Comparison of ENCODE assay signal across 17 cellular contexts in genomic region chr20:5041433-5041832, GRCh38. TPM values are rescaled to one million over a fixed set of nuclear protein-coding genes. Genes with fewer than 3 reads are reported as not detected.
DNase-seq lines count a peak whose midpoint lies in the region; ATAC-seq and TF ChIP-seq lines count a peak whose summit lies in the region.
"Had no signal": no experiment of that assay in that cellular context is flagged by ENCODE, and none has a peak within 500 bp of the region (broad histone marks: within the 10 kb centered on the region; RNA-seq: fewer than 3 reads in every experiment).

No MANE protein-coding gene starts in this region.

- WGBS in aorta, 2 donors, result 6 to 11% methylated on average over 3 of the region's 3 CpGs

- DNase-seq in DMS 273 (lab: John Stamatoyannopoulos, UW; ENCODE audit: unreplicated experiment), result peak; percentile 44
- DNase-seq in DMS 273 treated with DMSO at 0.1 percent for 48 hours (lab: John Stamatoyannopoulos, UW), result no peak
- no peak for DNase-seq in activated B cell treated with CpG ODN at 0.5 μM for 24 hours
- DNase-seq in fibroblast of villous mesenchyme (ENCODE audit: low read depth), result peak; percentile 28
- no peak for DNase-seq in aorta
- no peak for DNase-seq in activated naive CD4-positive, alpha-beta T cell treated with anti-CD3 and anti-CD28 coated beads for 36 hours
- no peak for DNase-seq in CD4-positive, alpha-beta memory T cell
- DNase-seq: activated CD4-positive, alpha-beta T cell treated with anti-CD3 and anti-CD28 coated beads for 4 hours; activated T-cell treated with anti-CD3 and anti-CD28 coated beads, Interleukin-2, amount 50 U/mL, for 72 hours; anterior cingulate cortex; heart left ventricle; NCI-H2107; sigmoid colon had no signal

- H3K9me3 ChIP-seq in aorta (ENCODE audit: control insufficient read depth, low read length), result no peaks in the 10 kb centered on the region
- H3K9me3 ChIP-seq in CD4-positive, alpha-beta memory T cell (ENCODE audit: control insufficient read depth in 1 of 2, low read length in 2 of 2), result no peaks in the 10 kb centered on the region
- H3K9me3 ChIP-seq: heart left ventricle, sigmoid colon, suprapubic skin had no signal

- no peaks in the 10 kb centered on the region for H3K9me3 Mint-ChIP-seq in activated B cell treated with CpG ODN at 0.5 μM for 24 hours
- no peaks in the 10 kb centered on the region for H3K9me3 Mint-ChIP-seq in activated naive CD4-positive, alpha-beta T cell treated with anti-CD3 and anti-CD28 coated beads for 36 hours
- peaks cover 0 to 4% (median 0%) of the 10 kb centered on the region in 8 donors for H3K9me3 Mint-ChIP-seq in CD4-positive, alpha-beta memory T cell
- H3K9me3 Mint-ChIP-seq: activated T-cell treated with anti-CD3 and anti-CD28 coated beads, Interleukin-2, amount 50 U/mL, for 72 hours; natural killer cell treated with Interleukin-12 subunit alpha and Interleukin-12 subunit beta and Interleukin-15 and Interleukin-18, amount 100 ng/mL, for 72 hours had no signal

- no peaks in the 10 kb centered on the region for H3K27me3 Mint-ChIP-seq in activated B cell treated with CpG ODN at 0.5 μM for 24 hours
- H3K27me3 Mint-ChIP-seq in activated naive CD4-positive, alpha-beta T cell treated with anti-CD3 and anti-CD28 coated beads for 36 hours (ENCODE audit: low read depth), result no peaks in the 10 kb centered on the region
- H3K27me3 Mint-ChIP-seq in CD4-positive, alpha-beta memory T cell, result peaks cover 3 to 5% of the 10 kb centered on the region in 2 donors

- H3K27me3 ChIP-seq in aorta (ENCODE audit: control insufficient read depth in 1 of 2, insufficient read depth in 2 of 2, low read length in 1 of 2), result no peaks in the 10 kb centered on the region
- H3K27me3 ChIP-seq in CD4-positive, alpha-beta memory T cell (ENCODE audit: insufficient read depth, low read length), result no peaks in the 10 kb centered on the region
- H3K27me3 ChIP-seq: heart left ventricle, sigmoid colon, suprapubic skin had no signal

- POLR2A ChIA-PET in activated B cell treated with CpG ODN at 0.5 μM for 24 hours (lab: Charles Lee), result interaction anchor here (0.6 to 0.9 kb wide), 3 partner anchors 9 to 51 kb away, joined by 3 to 11 read pairs (median 5); no protein-coding TSS in a partner anchor
- POLR2A ChIA-PET in CD4-positive, alpha-beta memory T cell (lab: Charles Lee; ENCODE audit: partially characterized antibody), result no interaction called here

- H3K36me3 Mint-ChIP-seq in activated B cell treated with CpG ODN at 0.5 μM for 24 hours (ENCODE audit: low read depth), result no peaks in the 10 kb centered on the region
- H3K36me3 Mint-ChIP-seq in activated naive CD4-positive, alpha-beta T cell treated with anti-CD3 and anti-CD28 coated beads for 36 hours (ENCODE audit: low read depth), result no peaks in the 10 kb centered on the region
- no peaks in the 10 kb centered on the region for H3K36me3 Mint-ChIP-seq in CD4-positive, alpha-beta memory T cell
- H3K36me3 Mint-ChIP-seq: natural killer cell treated with Interleukin-12 subunit alpha and Interleukin-12 subunit beta and Interleukin-15 and Interleukin-18, amount 100 ng/mL, for 72 hours had no signal

- no peaks in the 10 kb centered on the region for H3K4me1 ChIP-seq in aorta (ENCODE audit: control insufficient read depth in 1 of 2, insufficient read depth in 2 of 2, low read length in 2 of 2)
- H3K4me1 ChIP-seq in CD4-positive, alpha-beta memory T cell (ENCODE audit: insufficient read depth, low read length), result peaks cover 4% of the 10 kb centered on the region
- H3K4me1 ChIP-seq: sigmoid colon, suprapubic skin had no signal

- CTCF ChIA-PET in activated B cell treated with CpG ODN at 0.5 μM for 24 hours (lab: Charles Lee), result interaction anchor here (0.7 kb wide), 1 partner anchor 60 kb away, joined by 3 read pairs; no protein-coding TSS in a partner anchor
- CTCF ChIA-PET in activated naive CD4-positive, alpha-beta T cell treated with anti-CD3 and anti-CD28 coated beads for 36 hours (lab: Charles Lee), result interaction anchor here (0.7 to 1.3 kb wide), 3 partner anchors 36 to 228 kb away, joined by 3 to 4 read pairs (median 3); no protein-coding TSS in a partner anchor
- CTCF ChIA-PET in CD4-positive, alpha-beta memory T cell (lab: Charles Lee; ENCODE audit: partially characterized antibody), result no interaction called here

- ATAC-seq in activated B cell treated with CpG ODN at 0.5 μM for 24 hours (ENCODE audit: low read depth) (peak; percentile 34), aorta (ENCODE audit: low FRiP score) (peak; percentile 52), HG03342 (IDR thresholded peaks at IDR 0.05; ENCODE audit: unreplicated experiment) (no peak)
- ATAC-seq: activated T-cell treated with anti-CD3 and anti-CD28 coated beads, Interleukin-2, amount 50 U/mL, for 72 hours; heart left ventricle; natural killer cell treated with Interleukin-12 subunit alpha and Interleukin-12 subunit beta and Interleukin-15 and Interleukin-18, amount 100 ng/mL, for 72 hours had no signal

- no peak overlapping the region for H3K4me3 ChIP-seq in fibroblast of villous mesenchyme (ENCODE audit: low read depth, low read length)
- no peak overlapping the region for H3K4me3 ChIP-seq in aorta (ENCODE audit: low read length in 2 of 2)
- H3K4me3 ChIP-seq in CD4-positive, alpha-beta memory T cell (ENCODE audit: low read length in 2 of 2), result no peak overlapping the region
- H3K4me3 ChIP-seq: heart left ventricle, sigmoid colon, suprapubic skin had no signal

- intact Hi-C loops in activated B cell treated with CpG ODN at 0.5 μM for 24 hours (cut with micrococcal nuclease), result no loop called here
- intact Hi-C loops in aorta (cut with DNase I), result no loop called here
- intact Hi-C loops in activated naive CD4-positive, alpha-beta T cell treated with anti-CD3 and anti-CD28 coated beads for 36 hours (cut with micrococcal nuclease), result no loop called here
- intact Hi-C loops in CD4-positive, alpha-beta memory T cell (cut with micrococcal nuclease), result no loop called here

- H3K36me3 ChIP-seq in aorta (ENCODE audit: control insufficient read depth in 1 of 2, insufficient read depth in 2 of 2, low read length in 1 of 2), result no peaks in the 10 kb centered on the region
- H3K36me3 ChIP-seq in CD4-positive, alpha-beta memory T cell (ENCODE audit: insufficient read depth, low read length), result no peaks in the 10 kb centered on the region
- H3K36me3 ChIP-seq: heart left ventricle, sigmoid colon, suprapubic skin had no signal

- H3K4me3 Mint-ChIP-seq in activated B cell treated with CpG ODN at 0.5 μM for 24 hours, result no peak overlapping the region
- H3K4me3 Mint-ChIP-seq in activated naive CD4-positive, alpha-beta T cell treated with anti-CD3 and anti-CD28 coated beads for 36 hours, result no peak overlapping the region
- H3K4me3 Mint-ChIP-seq in CD4-positive, alpha-beta memory T cell, result no peak overlapping the region
- H3K4me3 Mint-ChIP-seq: activated T-cell treated with anti-CD3 and anti-CD28 coated beads, Interleukin-2, amount 50 U/mL, for 72 hours; natural killer cell treated with Interleukin-12 subunit alpha and Interleukin-12 subunit beta and Interleukin-15 and Interleukin-18, amount 100 ng/mL, for 72 hours had no signal

- H3K4me1 Mint-ChIP-seq in activated B cell treated with CpG ODN at 0.5 μM for 24 hours, result peaks cover 26% of the 10 kb centered on the region
- H3K4me1 Mint-ChIP-seq in activated naive CD4-positive, alpha-beta T cell treated with anti-CD3 and anti-CD28 coated beads for 36 hours (ENCODE audit: low read depth), result peaks cover 4% of the 10 kb centered on the region
- H3K4me1 Mint-ChIP-seq in CD4-positive, alpha-beta memory T cell, result peaks cover 3 to 7% (median 5%) of the 10 kb centered on the region in 4 donors

- TF ChIP-seq CTCF in activated B cell treated with CpG ODN at 0.5 μM for 24 hours (IDR thresholded peaks at IDR 0.05), result no peak
- TF ChIP-seq CTCF in fibroblast of villous mesenchyme (IDR thresholded peaks at IDR 0.05; ENCODE audit: insufficient read depth, low read depth, low read length), result no peak

- no peak overlapping the region for H3K27ac ChIP-seq in aorta (ENCODE audit: low read depth in 1 of 2, low read length in 2 of 2)
- H3K27ac ChIP-seq in CD4-positive, alpha-beta memory T cell (ENCODE audit: low read depth, low read length), result no peak overlapping the region
- H3K27ac ChIP-seq: 22Rv1, heart left ventricle, sigmoid colon, suprapubic skin had no signal

- H3K27ac Mint-ChIP-seq in activated B cell treated with CpG ODN at 0.5 μM for 24 hours, result no peak overlapping the region
- H3K27ac Mint-ChIP-seq in activated naive CD4-positive, alpha-beta T cell treated with anti-CD3 and anti-CD28 coated beads for 36 hours, result no peak overlapping the region
- H3K27ac Mint-ChIP-seq in CD4-positive, alpha-beta memory T cell, result no peak overlapping the region
- H3K27ac Mint-ChIP-seq: activated T-cell treated with anti-CD3 and anti-CD28 coated beads, Interleukin-2, amount 50 U/mL, for 72 hours; natural killer cell treated with Interleukin-12 subunit alpha and Interleukin-12 subunit beta and Interleukin-15 and Interleukin-18, amount 100 ng/mL, for 72 hours had no signal

RNA-seq across cellular contexts. Expression of gene SLC23A2, which starts 40.1 kb away (rescaled TPM):
- total RNA-seq in activated B cell treated with CpG ODN at 0.5 μM for 24 hours (70.9 and 79.8 TPM in 2 replicates), fibroblast of villous mesenchyme (14.2 and 16.8 TPM in 2 replicates), aorta (10 to 100 TPM; 26.0 to 38.2 TPM)
- polyA plus RNA-seq in aorta, result 1 to 10 TPM; 3.5 to 9.8 TPM
- total RNA-seq in activated naive CD4-positive, alpha-beta T cell treated with anti-CD3 and anti-CD28 coated beads for 36 hours, result 10 to 100 TPM; 16.4 to 18.1 TPM
- total RNA-seq in CD4-positive, alpha-beta memory T cell, result 10 to 100 TPM; 22.3 to 22.6 TPM
- polyA plus RNA-seq in CD4-positive, alpha-beta memory T cell, result 10 to 100 TPM in 1 of 2 donors, 1 to 10 TPM in 1; 4.3 to 10.9 TPM

Comparison
In these comparisons a context has a peak if more than half of its experiments do, and no peak if none do; other contexts are left out.
1. DNase-seq: peak in DMS 273 (single experiment) and fibroblast of villous mesenchyme (single experiment); none in DMS 273 treated with DMSO at 0.1 percent for 48 hours (single experiment), activated B cell treated with CpG ODN at 0.5 μM for 24 hours (single experiment), aorta (0 of 2), activated naive CD4-positive, alpha-beta T cell treated with anti-CD3 and anti-CD28 coated beads for 36 hours (single experiment) and CD4-positive, alpha-beta memory T cell (0 of 5).